In the genomic region with DNA sequence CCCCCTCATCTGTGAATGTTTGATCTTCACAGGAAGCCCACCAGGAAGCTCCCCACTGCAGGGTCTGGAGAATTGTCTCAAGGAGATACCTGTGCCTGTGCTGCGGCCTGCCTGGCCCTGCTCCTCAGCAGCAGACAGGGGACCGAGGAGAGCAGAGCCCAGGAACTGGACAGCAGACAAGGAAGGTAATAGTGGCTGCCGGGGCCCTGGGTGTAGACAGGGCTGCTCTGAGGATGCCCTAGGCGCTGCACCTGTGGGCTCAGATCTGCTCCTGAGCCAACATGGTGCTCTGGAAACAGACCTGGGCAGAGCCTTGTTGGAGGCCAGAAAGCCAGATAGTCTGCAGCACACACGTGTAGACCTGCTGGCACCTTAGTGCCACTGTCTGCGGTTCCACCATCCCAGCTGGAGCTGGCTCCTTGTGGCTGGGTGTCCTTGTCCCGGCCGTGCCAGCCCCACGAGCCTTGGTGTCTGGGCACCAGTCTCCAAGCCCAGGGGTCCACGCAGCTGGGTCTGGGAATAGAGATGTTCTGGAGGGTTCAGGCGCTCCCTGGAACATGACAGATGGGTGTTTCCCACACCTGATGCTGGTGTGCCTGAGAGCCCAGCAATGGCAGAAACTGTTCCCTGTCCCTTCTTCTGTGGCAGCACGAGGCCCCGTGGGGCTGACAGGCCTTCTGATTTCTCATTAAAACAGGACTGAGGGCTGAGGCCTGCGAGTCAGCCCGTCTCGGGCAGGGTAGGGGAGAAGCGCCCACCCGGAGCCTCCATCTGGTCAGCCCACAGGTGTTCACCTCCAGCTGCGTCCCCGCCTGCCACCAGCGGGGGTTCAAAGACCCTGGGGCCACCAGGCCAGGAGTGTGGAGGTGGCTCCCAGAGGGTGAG, we compare ENCODE assay signal across 22 cellular contexts. TPM values are rescaled to one million over a fixed set of nuclear protein-coding genes. Genes with fewer than 3 reads are reported as not detected.
DNase-seq lines count a peak whose midpoint lies in the region; ATAC-seq, FAIRE-seq and TF ChIP-seq lines count a peak whose summit lies in the region.
"Had no signal": no experiment of that assay in that cellular context is flagged by ENCODE, and none has a peak within 500 bp of the region (broad histone marks: within the 10 kb centered on the region; RNA-seq: fewer than 3 reads in every experiment).

No MANE protein-coding gene starts in this region.

- H3K4me1 ChIP-seq in H9 (ENCODE audit: insufficient read depth, low read length): no peaks in the 10 kb centered on the region
- H3K4me1 ChIP-seq in SJCRH30: peaks cover 20% of the 10 kb centered on the region
- no peaks in the 10 kb centered on the region for H3K4me1 ChIP-seq in HepG2 (ENCODE audit: insufficient read depth, low read length)

- DNase-seq in H9 (peak; percentile 23), SJCRH30 (no peak), islet precursor cell (peak; percentile 51), posterior vena cava (ENCODE audit: low spot score) (peak; percentile 78), NCI-H1930 (lab: John Stamatoyannopoulos, UW) (no peak), kidney tubule cell (ENCODE audit: low spot score) (no peak), DMS153 (lab: John Stamatoyannopoulos, UW) (no peak), HepG2 (ENCODE audit: low spot score) (no peak)
- DNase-seq: CD4-positive, alpha-beta memory T cell; EL; GOT3; NCI-H1417; NCI-H187; NCI-H2227 treated with DMSO at 0.1 percent for 48 hours; NCI-H510A treated with DMSO at 0.1 percent for 48 hours; NCI-H82; OCI-M1; SIG-M5 had no signal

- H3K4me1 Mint-ChIP-seq in H9: no peaks in the 10 kb centered on the region
- H3K4me1 Mint-ChIP-seq: CD4-positive, alpha-beta memory T cell had no signal

- no peak for TF ChIP-seq POLR2A in HepG2 (IDR thresholded peaks at IDR 0.05; ENCODE audit: insufficient read depth in 1 of 2, low read depth in 2 of 2, low read length in 2 of 2)

- H3K4ac ChIP-seq in H9 (ENCODE audit: low read depth, low read length): no peak overlapping the region

- H2BK120ac ChIP-seq in H9 (ENCODE audit: low read depth, low read length, poor library complexity, severe bottlenecking): no peak overlapping the region

- H3K9me3 Mint-ChIP-seq in H9: no peaks in the 10 kb centered on the region
- H3K9me3 Mint-ChIP-seq: CD4-positive, alpha-beta memory T cell had no signal

- peaks cover 5 to 47% (median 38%) of the 10 kb centered on the region in 3 experiments for H3K36me3 Mint-ChIP-seq in H9 (ENCODE audit: insufficient read depth in 1 of 3, low read depth in 3 of 3)

- no peaks in the 10 kb centered on the region for H3K27me3 ChIP-seq in H9 (ENCODE audit: insufficient read depth, low read length)
- no peaks in the 10 kb centered on the region for H3K27me3 ChIP-seq in SJCRH30
- H3K27me3 ChIP-seq in HepG2 (ENCODE audit: control insufficient read depth in 1 of 2, insufficient read depth in 2 of 2, low read length in 2 of 2): no peaks in the 10 kb centered on the region
- H3K27me3 ChIP-seq: BLaER1 had no signal

- no peak overlapping the region for H2BK12ac ChIP-seq in H9 (ENCODE audit: insufficient read length, low read depth, low read length)

- in situ Hi-C loops in HepG2 (cut with HindIII; ENCODE audit: extremely low pct_ligation_motif_present, low pct_unique_long_range_greater_than_20kb): no loop called here

- H3K56ac ChIP-seq in H9 (ENCODE audit: insufficient read length, low read depth, low read length): no peak overlapping the region

- H3K4me2 ChIP-seq in H9 (ENCODE audit: insufficient read depth, insufficient read length, low read length): no peak overlapping the region
- H3K4me2 ChIP-seq in HepG2 (ENCODE audit: low read depth, low read length): no peak overlapping the region
- H3K4me2 ChIP-seq: BLaER1, KMS-11 had no signal

- H3K23me2 ChIP-seq in H9 (ENCODE audit: insufficient read length, low read depth, low read length, poor library complexity, severe bottlenecking): no peaks in the 10 kb centered on the region

- no peak overlapping the region for H3K23ac ChIP-seq in H9 (ENCODE audit: insufficient read length, low read depth, low read length)

- no peak overlapping the region for H2BK15ac ChIP-seq in H9 (ENCODE audit: low read depth, low read length)

- TF ChIP-seq RAD21 in HepG2 (CRISPR knock-in tag; IDR thresholded peaks at IDR 0.05): no peak

- H4K20me1 ChIP-seq in H9 (ENCODE audit: control insufficient read depth, insufficient read depth, insufficient read length): no peaks in the 10 kb centered on the region
- H4K20me1 ChIP-seq in HepG2 (ENCODE audit: insufficient read depth, low read length): no peaks in the 10 kb centered on the region
- H4K20me1 ChIP-seq: BLaER1 had no signal

- no peak overlapping the region for H2AK5ac ChIP-seq in H9 (ENCODE audit: insufficient read length, low read length)

- WGBS in H9 (ENCODE audit: extremely low coverage, insufficient read length, low lambda C conversion rate): no CpG with 5 or more reads among the region's 21 CpGs
- WGBS in HepG2 (ENCODE audit: low lambda C conversion rate): 91% methylated on average over 9 of the region's 21 CpGs

- H3K18ac ChIP-seq in H9 (ENCODE audit: insufficient read length, low read depth, low read length): no peak overlapping the region

- no peak overlapping the region for H3K14ac ChIP-seq in H9 (ENCODE audit: insufficient read depth, low read length)

- H2BK20ac ChIP-seq in H9 (ENCODE audit: low read depth, low read length, poor library complexity, severe bottlenecking): no peak overlapping the region

- H3T11ph ChIP-seq in H9 (ENCODE audit: low read length): no peak overlapping the region

- CTCF ChIA-PET in HepG2 (lab: Yijun Ruan, JAX; ENCODE audit: low intra/inter-chr PET ratio, low total read pairs): no interaction called here

- no peaks in the 10 kb centered on the region for H3K27me3 Mint-ChIP-seq in H9 (ENCODE audit: low read depth)
- H3K27me3 Mint-ChIP-seq: CD4-positive, alpha-beta memory T cell had no signal

- TF ChIP-seq EP300 in HepG2 (IDR thresholded peaks at IDR 0.05; ENCODE audit: low read depth in 2 of 2, low read length in 2 of 2): no peak
- TF ChIP-seq EP300 in HepG2 (CRISPR knock-in tag; IDR thresholded peaks at IDR 0.05; ENCODE audit: borderline replicate concordance): no peak

- no peak overlapping the region for H4K5ac ChIP-seq in H9 (ENCODE audit: insufficient read length, low read depth, low read length)

- TF ChIP-seq CTCF in H9 (conservative IDR thresholded peaks at IDR 0.05): no peak
- TF ChIP-seq CTCF in HepG2 (CRISPR knock-in tag; IDR thresholded peaks at IDR 0.05): no peak

- no peak overlapping the region for H3K27ac ChIP-seq in H9 (ENCODE audit: insufficient read length, low read depth, low read length)
- peak overlapping the region; percentile 51; the same call in 1 of the 2 replicates for H3K27ac ChIP-seq in SJCRH30
- H3K27ac ChIP-seq in HepG2 (ENCODE audit: extremely low read length, insufficient read depth, low read length): no peak overlapping the region
- H3K27ac ChIP-seq: BLaER1, KMS-11 had no signal

- intact Hi-C loops in posterior vena cava (cut with DNase I) (no loop called here), HepG2 (cut with micrococcal nuclease; ENCODE audit: unreplicated experiment) (no loop called here)

- H2AFZ ChIP-seq in H9 (ENCODE audit: low read length) (no peak overlapping the region), HepG2 (ENCODE audit: low read length) (no peak overlapping the region)

- no peak overlapping the region for H3K27ac Mint-ChIP-seq in H9
- H3K27ac Mint-ChIP-seq: CD4-positive, alpha-beta memory T cell had no signal

- H3K9me3 ChIP-seq in H9 (ENCODE audit: control insufficient read depth, low read depth, low read length) (no peaks in the 10 kb centered on the region), SJCRH30 (replicated peaks) (no peaks in the 10 kb centered on the region), HepG2 (ENCODE audit: low read length) (no peaks in the 10 kb centered on the region)
- H3K9me3 ChIP-seq: BLaER1 had no signal

- no peaks in the 10 kb centered on the region for H3K79me2 ChIP-seq in H9 (ENCODE audit: insufficient read depth, low read length)
- no peaks in the 10 kb centered on the region for H3K79me2 ChIP-seq in HepG2 (ENCODE audit: insufficient read depth, low read length)

- no peak for FAIRE-seq in HepG2 (lab: Jason Lieb, UNC)
- FAIRE-seq: GM12891 had no signal

- H2BK5ac ChIP-seq in H9 (ENCODE audit: insufficient read length, low read length): no peak overlapping the region

- H3K4me3 Mint-ChIP-seq in H9: no peak overlapping the region
- H3K4me3 Mint-ChIP-seq: CD4-positive, alpha-beta memory T cell had no signal

- H4K91ac ChIP-seq in H9 (ENCODE audit: insufficient read length, low read depth, low read length): no peak overlapping the region

- no peaks in the 10 kb centered on the region for H3K79me1 ChIP-seq in H9 (ENCODE audit: insufficient read depth, low read depth, low read length, poor library complexity, severe bottlenecking)

- H4K8ac ChIP-seq in H9 (replicated peaks; ENCODE audit: insufficient read length, low read depth, low read length): no peak overlapping the region

- POLR2A ChIA-PET in HepG2 (lab: Yijun Ruan, JAX): no interaction called here

- no peak overlapping the region for H3K4me3 ChIP-seq in SJCRH30
- no peak overlapping the region for H3K4me3 ChIP-seq in HepG2 (replicated peaks in 1 of 3; ENCODE audit: insufficient read depth in 1 of 3, low read depth in 2 of 3, low read length in 3 of 3)
- H3K4me3 ChIP-seq: BLaER1 had no signal

- no TSS peak for BruUV-seq in HepG2 (replicated peaks; lab: Mats Ljungman, UMichigan)

- ATAC-seq in HepG2: no peak

- H3K9ac ChIP-seq in H9 (ENCODE audit: extremely low read depth, insufficient read length, low read length): no peak overlapping the region
- no peak overlapping the region for H3K9ac ChIP-seq in HepG2 (ENCODE audit: insufficient read depth, low read depth, low read length)
- H3K9ac ChIP-seq: BLaER1, KMS-11 had no signal

- peaks cover 24% of the 10 kb centered on the region; the same call in 1 of the 2 replicates for H3K36me3 ChIP-seq in SJCRH30
- H3K36me3 ChIP-seq in HepG2 (replicated peaks in 1 of 2; ENCODE audit: control insufficient read depth in 1 of 2, insufficient read depth in 2 of 2, low read length in 2 of 2): peaks cover 8 to 37% of the 10 kb centered on the region in 2 experiments; a peak in 4 of 5 replicates

RNA-seq across cellular contexts. Expression of a gene that starts 44.7 kb away (rescaled TPM):
- total RNA-seq in H9 (2021) (0.31 and 0.35 TPM in 2 replicates), posterior vena cava (10 to 100 TPM; 10.9 to 12.0 TPM), HepG2 (2016; rRNA removed; fragmentation: Illumina TruSeq; extraction: Trizol) (not detected in 2 replicates)
- not detected in 2 replicates for total RNA-seq in SJCRH30 (2014; rRNA removed; shearing (Covaris generic))
- total RNA-seq in HepG2 (2016; cell fraction: cytosol; rRNA removed; fragmentation: Illumina TruSeq; extraction: Trizol; ENCODE audit: low read depth): not detected in 2 replicates
- not detected in 2 replicates for total RNA-seq in HepG2 (2016; cell fraction: insoluble cytoplasmic fraction; rRNA removed; fragmentation: Illumina TruSeq; extraction: Trizol)
- not detected in 2 replicates for total RNA-seq in HepG2 (2016; cell fraction: membrane; rRNA removed; fragmentation: Illumina TruSeq; extraction: Trizol)
- not detected in 2 replicates for total RNA-seq in HepG2 (2016; cell fraction: nucleus; rRNA removed; fragmentation: Illumina TruSeq; extraction: Trizol)
- polyA plus RNA-seq in HepG2 (2011; rRNA removed): 0.03 TPM in 1 of 2 replicates, not detected in the other
- polyA plus RNA-seq in HepG2 (2011; cell fraction: cytosol; rRNA removed): 0.01 and 0.04 TPM in 2 replicates
- polyA plus RNA-seq in HepG2 (2011; cell fraction: nucleus; rRNA removed): 0.27 and 0.28 TPM in 2 replicates
- not detected in 2 replicates for polyA plus RNA-seq in HepG2 (2012)
- 0.05 and 0.08 TPM in 2 replicates for polyA plus RNA-seq in HepG2 (2016; cell fraction: cytosol; fragmentation: Illumina TruSeq; extraction: Trizol; ENCODE audit: low read depth)
- not detected in 2 replicates for polyA plus RNA-seq in HepG2 (2016; cell fraction: insoluble cytoplasmic fraction; fragmentation: Illumina TruSeq; extraction: Trizol; ENCODE audit: low read depth)
- not detected in 2 replicates for polyA plus RNA-seq in HepG2 (2016; cell fraction: membrane; fragmentation: Illumina TruSeq; extraction: Trizol; ENCODE audit: low read depth)
- polyA plus RNA-seq in HepG2 (2016; cell fraction: nucleus; fragmentation: Illumina TruSeq; extraction: Trizol; ENCODE audit: insufficient read depth, low read depth): not detected in 2 replicates
- polyA minus RNA-seq in HepG2 (2011; rRNA and poly(A)+ RNA removed; ENCODE audit: low replicate concordance): 0.06 TPM in 1 of 2 replicates, not detected in the other
- polyA minus RNA-seq in HepG2 (2011; cell fraction: cytosol; rRNA and poly(A)+ RNA removed): not detected in 2 replicates
- not detected in 2 replicates for polyA minus RNA-seq in HepG2 (2011; cell fraction: nucleus; rRNA and poly(A)+ RNA removed)
- total RNA-seq: RPMI7951 had no signal

Comparison
In these comparisons a context has a peak if more than half of its experiments do, and no peak if none do; other contexts are left out.
1. DNase-seq: peak in H9 (single experiment), islet precursor cell (single experiment) and posterior vena cava (single experiment); none in SJCRH30 (0 of 2), NCI-H1930 (0 of 2), kidney tubule cell (single experiment), DMS153 (single experiment) and HepG2 (single experiment).